8 cellular contexts compared by ENCODE assay signal in the genomic region with DNA sequence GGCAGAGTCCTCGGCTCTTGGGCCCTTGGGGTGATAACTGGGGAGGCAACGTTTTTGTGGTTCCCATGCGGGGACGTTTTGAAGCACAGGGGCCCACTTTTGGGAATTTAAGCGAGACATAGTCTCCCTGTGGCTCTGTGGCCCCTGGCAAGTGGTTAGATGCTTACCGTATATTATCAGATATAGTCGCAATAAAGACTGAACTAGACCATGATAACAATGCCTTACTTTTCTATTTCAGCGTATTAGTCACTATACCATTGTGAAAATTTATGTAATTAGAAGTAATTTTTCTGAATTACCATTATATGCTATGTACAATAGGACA. TPM values are rescaled to one million over a fixed set of nuclear protein-coding genes. Genes with fewer than 3 reads are reported as not detected.
A peak's percentile ranks its signal among the peaks of the same experiment; 100 is the strongest.
DNase-seq lines count a peak whose midpoint lies in the region; ATAC-seq and TF ChIP-seq lines count a peak whose summit lies in the region.

No MANE protein-coding gene starts in this region.

- peak overlapping the region; percentile 49 to 83 (median 55) for H3K27ac ChIP-seq in thyroid gland

- TF ChIP-seq POLR2A in thyroid gland (IDR thresholded peaks at IDR 0.05) (no peak), lower leg skin (IDR thresholded peaks at IDR 0.05) (no peak)

- no peaks in the 10 kb centered on the region for H3K9me3 Mint-ChIP-seq in activated T-cell treated with anti-CD3 and anti-CD28 coated beads, Interleukin-2, amount 50 U/mL, for 4 hours
- no peaks in the 10 kb centered on the region for H3K9me3 Mint-ChIP-seq in activated CD4-positive, alpha-beta memory T cell treated with anti-CD3 and anti-CD28 coated beads for 36 hours
- no peaks in the 10 kb centered on the region for H3K9me3 Mint-ChIP-seq in immature natural killer cell

- 2 to 4% methylated on average over 8 of the region's 8 CpGs for WGBS in thyroid gland, 2 donors
- WGBS in lower leg skin, 2 donors, result 0 to 3% methylated on average over 8 of the region's 8 CpGs

- peak in 1 of 2 donors; percentile 6 for ATAC-seq in activated T-cell treated with anti-CD3 and anti-CD28 coated beads, Interleukin-2, amount 50 U/mL, for 4 hours

- peak in 1 of 6 experiments; percentile 0 for TF ChIP-seq CTCF in thyroid gland (IDR thresholded peaks at IDR 0.05)
- no peak for TF ChIP-seq CTCF in lower leg skin (IDR thresholded peaks at IDR 0.05)

- CTCF ChIA-PET in activated CD4-positive, alpha-beta memory T cell treated with anti-CD3 and anti-CD28 coated beads for 36 hours (lab: Charles Lee), result interaction anchor here (0.9 to 2.4 kb wide), 6 partner anchors 10 to 268 kb away, joined by 3 to 13 read pairs (median 6); no protein-coding TSS in a partner anchor

- DNase-seq in activated T-cell treated with anti-CD3 and anti-CD28 coated beads, Interleukin-2, amount 50 U/mL, for 4 hours, result no peak
- DNase-seq in activated T-cell treated with anti-CD3 and anti-CD28 coated beads, Interleukin-2, amount 50 U/mL, for 1 hour, result no peak
- no peak for DNase-seq in activated CD4-positive, alpha-beta memory T cell treated with anti-CD3 and anti-CD28 coated beads for 36 hours
- DNase-seq in immature natural killer cell, result no peak
- no peak for DNase-seq in thyroid gland
- no peak for DNase-seq in NCI-H1930 (lab: John Stamatoyannopoulos, UW)
- DNase-seq in lower leg skin (ENCODE audit: low spot score in 2 of 2), result no peak
- no peak for DNase-seq in NCI-H146 treated with DMSO at 0.1 percent for 48 hours (lab: John Stamatoyannopoulos, UW; ENCODE audit: unreplicated experiment)

- POLR2A ChIA-PET in activated CD4-positive, alpha-beta memory T cell treated with anti-CD3 and anti-CD28 coated beads for 36 hours (lab: Charles Lee), result no interaction called here

- H3K4me1 ChIP-seq in thyroid gland, result peaks cover 0 to 12% of the 10 kb centered on the region in 2 donors

- H3K36me3 Mint-ChIP-seq in activated T-cell treated with anti-CD3 and anti-CD28 coated beads, Interleukin-2, amount 50 U/mL, for 4 hours (ENCODE audit: insufficient read depth), result no peaks in the 10 kb centered on the region
- no peaks in the 10 kb centered on the region for H3K36me3 Mint-ChIP-seq in activated CD4-positive, alpha-beta memory T cell treated with anti-CD3 and anti-CD28 coated beads for 36 hours
- no peaks in the 10 kb centered on the region for H3K36me3 Mint-ChIP-seq in immature natural killer cell

- peaks cover 16% of the 10 kb centered on the region for H3K4me1 Mint-ChIP-seq in activated T-cell treated with anti-CD3 and anti-CD28 coated beads, Interleukin-2, amount 50 U/mL, for 4 hours (ENCODE audit: low read depth)
- H3K4me1 Mint-ChIP-seq in activated CD4-positive, alpha-beta memory T cell treated with anti-CD3 and anti-CD28 coated beads for 36 hours (ENCODE audit: low read depth), result peaks cover 15% of the 10 kb centered on the region
- H3K4me1 Mint-ChIP-seq in immature natural killer cell, result peaks cover 15 to 25% of the 10 kb centered on the region in 2 donors

- peak overlapping the region; percentile 85 for H3K4me3 Mint-ChIP-seq in activated T-cell treated with anti-CD3 and anti-CD28 coated beads, Interleukin-2, amount 50 U/mL, for 4 hours
- H3K4me3 Mint-ChIP-seq in activated CD4-positive, alpha-beta memory T cell treated with anti-CD3 and anti-CD28 coated beads for 36 hours, result peak overlapping the region; percentile 79
- H3K4me3 Mint-ChIP-seq in immature natural killer cell, result peak overlapping the region; percentile 90 to 96 (median 91)

- no peaks in the 10 kb centered on the region for H3K36me3 ChIP-seq in thyroid gland

- H3K9me3 ChIP-seq in thyroid gland, result no peaks in the 10 kb centered on the region

- no peaks in the 10 kb centered on the region for H3K27me3 ChIP-seq in thyroid gland

- H3K4me3 ChIP-seq in thyroid gland (replicated peaks in 1 of 3), result peak overlapping the region in 1 of 3 donors; percentile 59
- H3K4me3 ChIP-seq in lower leg skin (ENCODE audit: low read depth, poor library complexity, severe bottlenecking), result no peak overlapping the region

- peak overlapping the region; percentile 69 for H3K27ac Mint-ChIP-seq in activated CD4-positive, alpha-beta memory T cell treated with anti-CD3 and anti-CD28 coated beads for 36 hours
- H3K27ac Mint-ChIP-seq in immature natural killer cell, result peak overlapping the region; percentile 85 to 96 (median 92)

- intact Hi-C loops in activated CD4-positive, alpha-beta memory T cell treated with anti-CD3 and anti-CD28 coated beads for 36 hours (cut with micrococcal nuclease), result loop anchor here (1.0 to 10.0 kb wide), 3 partner anchors 25 to 1071 kb away; partner anchors contain the start of genes ATP5PO, GART and SON
- intact Hi-C loops in thyroid gland (cut with DNase I) (no loop called here), lower leg skin (cut with DNase I; ENCODE audit: low total_unique reads) (no loop called here)

- no peaks in the 10 kb centered on the region for H3K27me3 Mint-ChIP-seq in activated T-cell treated with anti-CD3 and anti-CD28 coated beads, Interleukin-2, amount 50 U/mL, for 4 hours (ENCODE audit: low read depth)
- H3K27me3 Mint-ChIP-seq in activated CD4-positive, alpha-beta memory T cell treated with anti-CD3 and anti-CD28 coated beads for 36 hours, result no peaks in the 10 kb centered on the region
- H3K27me3 Mint-ChIP-seq in immature natural killer cell (ENCODE audit: low read depth in 3 of 3), result peaks cover 2 to 5% (median 3%) of the 10 kb centered on the region in 3 donors

RNA-seq across cellular contexts. Expression of gene RCAN1, which starts 0.5 kb away (rescaled TPM):
- 10 to 100 TPM; 13.2 to 17.3 (median 17.3) TPM for total RNA-seq in activated T-cell treated with anti-CD3 and anti-CD28 coated beads, Interleukin-2, amount 50 U/mL, for 4 hours
- 1 to 10 TPM; 8.6 to 9.7 TPM for total RNA-seq in activated CD4-positive, alpha-beta memory T cell treated with anti-CD3 and anti-CD28 coated beads for 36 hours
- 10 to 100 TPM; 14.2 to 24.6 (median 17.5) TPM for polyA plus RNA-seq in immature natural killer cell
- total RNA-seq in thyroid gland (10 to 100 TPM; 24.5 to 32.7 (median 29.0) TPM), lower leg skin (10 to 100 TPM; 18.8 to 29.0 (median 19.4) TPM)

RNA-seq across cellular contexts. Expression of gene CLIC6, which starts 53.3 kb away (rescaled TPM):
- total RNA-seq in activated T-cell treated with anti-CD3 and anti-CD28 coated beads, Interleukin-2, amount 50 U/mL, for 4 hours, result under 1 TPM; 0.11 to 0.38 (median 0.13) TPM
- under 1 TPM; 0.10 to 0.14 TPM for total RNA-seq in activated CD4-positive, alpha-beta memory T cell treated with anti-CD3 and anti-CD28 coated beads for 36 hours
- not detected for polyA plus RNA-seq in immature natural killer cell
- total RNA-seq in thyroid gland, result 10 to 100 TPM in 2 of 4 donors, 1 to 10 TPM in 2; 3.9 to 23.9 (median 8.0) TPM
- total RNA-seq in lower leg skin, result 1 to 10 TPM; 2.1 to 5.9 (median 3.3) TPM
